In the genomic region with DNA sequence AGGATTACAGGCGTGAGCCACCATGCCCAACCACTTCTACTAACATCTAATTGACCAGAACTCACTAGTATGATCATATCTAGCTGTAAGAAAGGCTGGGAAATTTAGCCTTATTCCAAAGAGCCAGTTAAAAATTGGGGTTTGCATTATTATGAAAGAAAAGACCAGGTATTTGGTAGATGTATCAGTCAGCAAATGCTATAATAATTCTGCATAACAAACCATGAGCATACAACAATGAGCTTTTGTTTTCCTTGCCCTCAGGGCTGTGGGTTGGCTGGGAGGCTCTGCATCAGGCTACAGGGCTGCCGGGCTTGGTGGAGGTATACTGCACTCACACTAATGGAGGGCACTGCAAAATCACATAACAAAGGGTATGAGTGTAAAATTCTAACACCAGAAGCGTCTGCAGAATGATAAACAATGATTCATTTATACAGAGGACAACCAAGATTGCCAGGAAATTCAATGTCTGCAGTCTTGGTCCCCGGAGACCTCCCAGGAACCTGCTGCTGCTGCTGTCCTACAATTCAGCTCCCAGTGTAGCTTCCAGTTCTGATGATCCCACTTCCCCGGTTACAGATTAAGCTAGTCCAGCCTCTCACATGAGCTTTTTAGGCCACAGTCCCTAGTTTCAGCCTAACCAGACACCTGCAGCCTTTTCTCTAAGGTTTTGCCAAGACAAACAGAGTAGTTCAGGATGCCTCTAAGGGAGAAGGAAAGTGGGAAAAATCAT, we compare ENCODE assay signal across 12 cellular contexts. TPM values are rescaled to one million over a fixed set of nuclear protein-coding genes. Genes with fewer than 3 reads are reported as not detected.
DNase-seq lines count a peak whose midpoint lies in the region; ATAC-seq, FAIRE-seq and TF ChIP-seq lines count a peak whose summit lies in the region.
"Had no signal": no experiment of that assay in that cellular context is flagged by ENCODE, and none has a peak within 500 bp of the region (broad histone marks: within the 10 kb centered on the region; RNA-seq: fewer than 3 reads in every experiment).

No MANE protein-coding gene starts in this region.

- TF ChIP-seq EP300 in HepG2 (IDR thresholded peaks at IDR 0.05; ENCODE audit: low read depth in 2 of 2, low read length in 2 of 2) (no peak), HepG2 (CRISPR knock-in tag; IDR thresholded peaks at IDR 0.05; ENCODE audit: borderline replicate concordance) (no peak)

- no peak for TF ChIP-seq POLR2A in HepG2 (IDR thresholded peaks at IDR 0.05; ENCODE audit: insufficient read depth in 1 of 2, low read depth in 2 of 2, low read length in 2 of 2)

- peak; percentile 69 for DNase-seq in A673 (ENCODE audit: low spot score)
- peak; percentile 74 for DNase-seq in LNCaP clone FGC (ENCODE audit: low read depth)
- peak; percentile 49 for DNase-seq in dermis blood vessel endothelial cell
- no peak for DNase-seq in HepG2 (ENCODE audit: low spot score)
- DNase-seq in colonic mucosa = no peak
- no peak for DNase-seq in T-helper 1 cell
- DNase-seq in left colon = no peak
- DNase-seq: activated CD4-positive, alpha-beta memory T cell treated with anti-CD3 and anti-CD28 coated beads, Interleukin-2, amount 10 ng/mL, durations not matched to agents 7 days and 5 days; BE2C; NCI-H1105 treated with DMSO at 0.1 percent for 48 hours; occipital lobe had no signal

- no peak for TF ChIP-seq RAD21 in HepG2 (CRISPR knock-in tag; IDR thresholded peaks at IDR 0.05)

- H3K79me2 ChIP-seq in HepG2 (ENCODE audit: insufficient read depth, low read length) = no peaks in the 10 kb centered on the region

- in situ Hi-C loops in HepG2 (cut with HindIII; ENCODE audit: extremely low pct_ligation_motif_present, low pct_unique_long_range_greater_than_20kb) = no loop called here

- H3K27ac ChIP-seq in A673 (ENCODE audit: low read depth, low read length, poor library complexity, severe bottlenecking) = no peak overlapping the region
- no peak overlapping the region for H3K27ac ChIP-seq in HepG2 (ENCODE audit: extremely low read length, insufficient read depth, low read length)
- H3K27ac ChIP-seq in colonic mucosa = no peak overlapping the region

- H3K9ac ChIP-seq in HepG2 (ENCODE audit: insufficient read depth, low read depth, low read length) = no peak overlapping the region
- H3K9ac ChIP-seq in colonic mucosa (ENCODE audit: low read depth in 2 of 2, low read length in 2 of 2) = no peak overlapping the region

- H3K27me3 ChIP-seq in A673 (replicated peaks; ENCODE audit: insufficient read depth, low read depth, low read length, poor library complexity) (no peaks in the 10 kb centered on the region), HepG2 (ENCODE audit: control insufficient read depth in 1 of 2, insufficient read depth in 2 of 2, low read length in 2 of 2) (peaks cover 0 to 16% of the 10 kb centered on the region in 2 experiments; a peak in 3 of 5 replicates), colonic mucosa (no peaks in the 10 kb centered on the region)
- H3K27me3 ChIP-seq: BE2C had no signal

- no peaks in the 10 kb centered on the region for H3K36me3 ChIP-seq in A673 (ENCODE audit: insufficient read depth, low read length, poor library complexity, severe bottlenecking)
- no peaks in the 10 kb centered on the region for H3K36me3 ChIP-seq in HepG2 (replicated peaks in 1 of 2; ENCODE audit: control insufficient read depth in 1 of 2, insufficient read depth in 2 of 2, low read length in 2 of 2)
- no peaks in the 10 kb centered on the region for H3K36me3 ChIP-seq in colonic mucosa
- H3K36me3 ChIP-seq: BE2C had no signal

- POLR2A ChIA-PET in A673 (lab: Charles Lee; ENCODE audit: low non-redundant PET) (no interaction called here), HepG2 (lab: Yijun Ruan, JAX) (no interaction called here)

- ATAC-seq in HepG2 (peak; percentile 59; the same call in 2 of the 3 replicates), GM18867 (IDR thresholded peaks at IDR 0.05; ENCODE audit: unreplicated experiment) (no peak), left colon (no peak)

- intact Hi-C loops in A673 (cut with micrococcal nuclease; ENCODE audit: unreplicated experiment) (no loop called here), HepG2 (cut with micrococcal nuclease; ENCODE audit: unreplicated experiment) (no loop called here), colonic mucosa (cut with DNase I) (no loop called here), left colon (cut with DNase I, micrococcal nuclease) (no loop called here)

- TF ChIP-seq CTCF in A673 (conservative IDR thresholded peaks at IDR 0.05; ENCODE audit: low read depth, low read length) = no peak
- TF ChIP-seq CTCF in LNCaP clone FGC (IDR thresholded peaks at IDR 0.05; ENCODE audit: control insufficient read depth, extremely low read depth, insufficient read depth) = no peak
- no peak for TF ChIP-seq CTCF in HepG2 (CRISPR knock-in tag; IDR thresholded peaks at IDR 0.05)
- TF ChIP-seq CTCF in colonic mucosa (IDR thresholded peaks at IDR 0.05) = no peak

- H3K4me1 ChIP-seq in A673 (ENCODE audit: insufficient read depth, low read length, poor library complexity, severe bottlenecking) (peaks cover 4% of the 10 kb centered on the region), HepG2 (ENCODE audit: insufficient read depth, low read length) (peaks cover 13% of the 10 kb centered on the region), colonic mucosa (no peaks in the 10 kb centered on the region)
- H3K4me1 ChIP-seq: BE2C had no signal

- FAIRE-seq in HepG2 (lab: Jason Lieb, UNC) = no peak

- no peak overlapping the region for H2AFZ ChIP-seq in HepG2 (ENCODE audit: low read length)

- no peaks in the 10 kb centered on the region for H4K20me1 ChIP-seq in HepG2 (ENCODE audit: insufficient read depth, low read length)

- H3K4me3 ChIP-seq in A673 (ENCODE audit: low read depth, low read length, poor library complexity, severe bottlenecking) = no peak overlapping the region
- H3K4me3 ChIP-seq in LNCaP clone FGC (ENCODE audit: low read depth, low read length) = no peak overlapping the region
- no peak overlapping the region for H3K4me3 ChIP-seq in HepG2 (replicated peaks in 1 of 3; ENCODE audit: insufficient read depth in 1 of 3, low read depth in 2 of 3, low read length in 3 of 3)
- H3K4me3 ChIP-seq in colonic mucosa = no peak overlapping the region

- BruUV-seq in A673 (replicated peaks; lab: Mats Ljungman, UMichigan) (no TSS peak), HepG2 (replicated peaks; lab: Mats Ljungman, UMichigan) (no TSS peak)

- H3K9me3 ChIP-seq in A673 (ENCODE audit: low read depth, low read length, poor library complexity, severe bottlenecking) (no peaks in the 10 kb centered on the region), HepG2 (ENCODE audit: low read length) (no peaks in the 10 kb centered on the region), colonic mucosa (no peaks in the 10 kb centered on the region)
- H3K9me3 ChIP-seq: BE2C had no signal

- WGBS in HepG2 (ENCODE audit: low lambda C conversion rate) = 4% methylated on average over 5 of the region's 5 CpGs

- CTCF ChIA-PET in A673 (lab: Charles Lee) = no interaction called here
- CTCF ChIA-PET in HepG2 (lab: Yijun Ruan, JAX; ENCODE audit: low intra/inter-chr PET ratio, low total read pairs) = no interaction called here

- H3K4me2 ChIP-seq in HepG2 (ENCODE audit: low read depth, low read length) = no peak overlapping the region

TF ChIP-seq in HepG2, 621 proteins besides CTCF, POLR2A, EP300 and RAD21:
- no peak for TF ChIP-seq MZF1 (CRISPR knock-in tag; IDR thresholded peaks at IDR 0.05; ENCODE audit: borderline replicate concordance)
- TF ChIP-seq RBAK (CRISPR knock-in tag; IDR thresholded peaks at IDR 0.05) = peak; percentile 94

RNA-seq across cellular contexts. Expression of a gene that starts 32.2 kb away (rescaled TPM):
- total RNA-seq in A673 (2021) (25.3 and 27.1 TPM in 2 replicates), dermis blood vessel endothelial cell (9.9 and 13.7 TPM in 2 replicates), HepG2 (2016; rRNA removed; fragmentation: Illumina TruSeq; extraction: Trizol) (1.3 TPM in 2 replicates), colonic mucosa (1 to 10 TPM; 2.6 to 3.5 TPM), left colon (1 to 10 TPM; 2.9 to 8.7 TPM)
- 1.4 and 2.7 TPM in 2 replicates for total RNA-seq in HepG2 (2016; cell fraction: cytosol; rRNA removed; fragmentation: Illumina TruSeq; extraction: Trizol; ENCODE audit: low read depth)
- total RNA-seq in HepG2 (2016; cell fraction: insoluble cytoplasmic fraction; rRNA removed; fragmentation: Illumina TruSeq; extraction: Trizol) = 1.3 and 1.4 TPM in 2 replicates
- 3.0 and 3.4 TPM in 2 replicates for total RNA-seq in HepG2 (2016; cell fraction: membrane; rRNA removed; fragmentation: Illumina TruSeq; extraction: Trizol)
- 1.9 and 2.0 TPM in 2 replicates for total RNA-seq in HepG2 (2016; cell fraction: nucleus; rRNA removed; fragmentation: Illumina TruSeq; extraction: Trizol)
- 2.0 and 2.1 TPM in 2 replicates for polyA plus RNA-seq in HepG2 (2011; rRNA removed)
- polyA plus RNA-seq in HepG2 (2011; cell fraction: cytosol; rRNA removed) = 0.91 and 1.9 TPM in 2 replicates
- polyA plus RNA-seq in HepG2 (2011; cell fraction: nucleus; rRNA removed) = 1.2 and 1.9 TPM in 2 replicates
- 1.2 and 1.4 TPM in 2 replicates for polyA plus RNA-seq in HepG2 (2012)
- 2.0 and 2.2 TPM in 2 replicates for polyA plus RNA-seq in HepG2 (2016; cell fraction: cytosol; fragmentation: Illumina TruSeq; extraction: Trizol; ENCODE audit: low read depth)
- 1.2 and 1.5 TPM in 2 replicates for polyA plus RNA-seq in HepG2 (2016; cell fraction: insoluble cytoplasmic fraction; fragmentation: Illumina TruSeq; extraction: Trizol; ENCODE audit: low read depth)
- polyA plus RNA-seq in HepG2 (2016; cell fraction: membrane; fragmentation: Illumina TruSeq; extraction: Trizol; ENCODE audit: low read depth) = 1.9 and 2.8 TPM in 2 replicates
- polyA plus RNA-seq in HepG2 (2016; cell fraction: nucleus; fragmentation: Illumina TruSeq; extraction: Trizol; ENCODE audit: insufficient read depth, low read depth) = 2.6 and 2.7 TPM in 2 replicates
- 1.2 and 2.0 TPM in 2 replicates for polyA minus RNA-seq in HepG2 (2011; rRNA and poly(A)+ RNA removed; ENCODE audit: low replicate concordance)
- 0.97 and 1.6 TPM in 2 replicates for polyA minus RNA-seq in HepG2 (2011; cell fraction: cytosol; rRNA and poly(A)+ RNA removed)
- polyA minus RNA-seq in HepG2 (2011; cell fraction: nucleus; rRNA and poly(A)+ RNA removed) = 5.7 and 6.5 TPM in 2 replicates

Comparison
In these comparisons a context has a peak if more than half of its experiments do, and no peak if none do; other contexts are left out.
1. DNase-seq: peak in A673 (single experiment), LNCaP clone FGC (single experiment) and dermis blood vessel endothelial cell (single experiment); none in HepG2 (single experiment), colonic mucosa (single experiment), T-helper 1 cell (0 of 5) and left colon (0 of 2).